Comparison of ENCODE assay signal across 21 cellular contexts in genomic region chr7:107049480-107049879, GRCh38.
"Had no signal": no experiment of that assay in that cellular context is flagged by ENCODE, and none has a peak within 500 bp of the region (broad histone marks: within the 10 kb centered on the region; RNA-seq: fewer than 3 reads in every experiment).

No MANE protein-coding gene starts in this region.

- H3K9me3 ChIP-seq: Peyer's patch, SJCRH30 had no signal

- DNase-seq: KBM-7, MV-4-11, NCI-H1048, NCI-H1105, NCI-H1417, NCI-H1436 treated with DMSO at 0.1 percent for 48 hours, NCI-H1694, NCI-H187 treated with DMSO at 0.1 percent for 48 hours, NCI-H2029 treated with DMSO at 0.1 percent for 48 hours, NCI-H2227 treated with DMSO at 0.1 percent for 48 hours, NCI-H524, NCI-H526 treated with DMSO at 0.1 percent for 48 hours, NCI-H774, PC-9, Peyer's patch, SHP77 treated with DMSO at 0.1 percent for 48 hours, SJCRH30, T-helper 1 cell had no signal

- H3K4me3 ChIP-seq: PC-9, Peyer's patch, SJCRH30 had no signal

- H3K4me3 Mint-ChIP-seq: IgD-negative memory B cell had no signal

- H3K4me2 ChIP-seq: PC-9 had no signal

- ATAC-seq: Right ventricle myocardium inferior had no signal

- H3K9me3 Mint-ChIP-seq: IgD-negative memory B cell had no signal

- H3K36me3 ChIP-seq: Peyer's patch, SJCRH30 had no signal

- H3K27ac ChIP-seq: HL-60, PC-9, Peyer's patch, SJCRH30 had no signal

- H3K36me3 Mint-ChIP-seq: IgD-negative memory B cell had no signal

- H2AFZ ChIP-seq: PC-9 had no signal

- H3K27me3 ChIP-seq: Peyer's patch, SJCRH30 had no signal
